In genomic region chr7:77693830-77694583, GRCh38 we compare ENCODE assay signal across 15 cellular contexts. TPM values are rescaled to one million over a fixed set of nuclear protein-coding genes. Genes with fewer than 3 reads are reported as not detected.
DNase-seq lines count a peak whose midpoint lies in the region; ATAC-seq, FAIRE-seq and TF ChIP-seq lines count a peak whose summit lies in the region.
"Had no signal": no experiment of that assay in that cellular context is flagged by ENCODE, and none has a peak within 500 bp of the region (broad histone marks: within the 10 kb centered on the region; RNA-seq: fewer than 3 reads in every experiment).

No MANE protein-coding gene starts in this region.

- no peak overlapping the region for H3K4me3 ChIP-seq in CD4-positive, alpha-beta memory T cell (ENCODE audit: low read length in 2 of 2)
- peak overlapping the region; percentile 46 for H3K4me3 ChIP-seq in HUES6 (ENCODE audit: low read depth, low read length)
- H3K4me3 ChIP-seq in bronchial epithelial cell (ENCODE audit: low read depth, low read length): peak overlapping the region; percentile 6

- POLR2A ChIA-PET in CD4-positive, alpha-beta memory T cell (lab: Charles Lee; ENCODE audit: partially characterized antibody): no interaction called here
- POLR2A ChIA-PET in naive thymus-derived CD8-positive, alpha-beta T cell (lab: Charles Lee): interaction anchor here (1.2 kb wide), 1 partner anchor 20 kb away, joined by 5 read pairs; no protein-coding TSS in a partner anchor

- no peak overlapping the region for H3K27ac ChIP-seq in CD4-positive, alpha-beta memory T cell (ENCODE audit: low read depth, low read length)
- H3K27ac ChIP-seq in HUES6 (ENCODE audit: low read depth, low read length): no peak overlapping the region

- H3K27me3 ChIP-seq in CD4-positive, alpha-beta memory T cell (ENCODE audit: insufficient read depth, low read length): no peaks in the 10 kb centered on the region
- H3K27me3 ChIP-seq in HUES6 (ENCODE audit: control insufficient read depth, insufficient read depth, low read length) (no peaks in the 10 kb centered on the region), bronchial epithelial cell (ENCODE audit: control insufficient read depth, insufficient read depth, low read length) (no peaks in the 10 kb centered on the region)

- peaks cover 26% of the 10 kb centered on the region for H3K4me1 ChIP-seq in CD4-positive, alpha-beta memory T cell (ENCODE audit: insufficient read depth, low read length)
- H3K4me1 ChIP-seq in HUES6 (ENCODE audit: control insufficient read depth, insufficient read depth, low read length): peaks cover 15% of the 10 kb centered on the region

- H3K9ac ChIP-seq in HUES6 (ENCODE audit: low read length): no peak overlapping the region

- H3K9me3 ChIP-seq in CD4-positive, alpha-beta memory T cell (ENCODE audit: control insufficient read depth in 1 of 2, low read length in 2 of 2): no peaks in the 10 kb centered on the region
- H3K9me3 ChIP-seq in HUES6 (ENCODE audit: control insufficient read depth, insufficient read depth, low read depth, low read length): no peaks in the 10 kb centered on the region

- intact Hi-C loops in CD4-positive, alpha-beta memory T cell (cut with micrococcal nuclease): no loop called here

- TF ChIP-seq CTCF in bronchial epithelial cell (IDR thresholded peaks at IDR 0.05; ENCODE audit: insufficient read depth, low read length, severe bottlenecking): no peak
- no peak for TF ChIP-seq CTCF in GM13977 (IDR thresholded peaks at IDR 0.05; ENCODE audit: extremely low read depth, insufficient read depth, missing control alignments)

- H3K4me3 Mint-ChIP-seq in CD4-positive, alpha-beta memory T cell: peak overlapping the region; percentile 5 to 68 (median 57)
- peak overlapping the region in 8 of 10 donors; percentile 21 to 69 (median 48) for H3K4me3 Mint-ChIP-seq in naive thymus-derived CD8-positive, alpha-beta T cell

- peak overlapping the region in 2 of 7 donors; percentile 13 to 43 for H3K27ac Mint-ChIP-seq in CD4-positive, alpha-beta memory T cell
- peak overlapping the region in 6 of 10 donors; percentile 3 to 66 (median 38) for H3K27ac Mint-ChIP-seq in naive thymus-derived CD8-positive, alpha-beta T cell

- no peaks in the 10 kb centered on the region for H3K9me3 Mint-ChIP-seq in CD4-positive, alpha-beta memory T cell
- peaks cover 0 to 3% (median 0%) of the 10 kb centered on the region in 9 donors for H3K9me3 Mint-ChIP-seq in naive thymus-derived CD8-positive, alpha-beta T cell
- H3K9me3 Mint-ChIP-seq: central memory CD8-positive, alpha-beta T cell had no signal

- no peak for ATAC-seq in naive thymus-derived CD8-positive, alpha-beta T cell
- ATAC-seq: sciatic nerve had no signal

- in situ Hi-C loops in GM13977 (cut with MboI; ENCODE audit: low pct_unique_long_range_greater_than_20kb, low sequenced_read_pairs, unreplicated experiment): no loop called here

- no peaks in the 10 kb centered on the region for H3K36me3 ChIP-seq in CD4-positive, alpha-beta memory T cell (ENCODE audit: insufficient read depth, low read length)
- peaks cover 9% of the 10 kb centered on the region for H3K36me3 ChIP-seq in HUES6 (ENCODE audit: control insufficient read depth, insufficient read depth, low read length)
- peaks cover 2% of the 10 kb centered on the region for H3K36me3 ChIP-seq in bronchial epithelial cell (ENCODE audit: control insufficient read depth, insufficient read depth, low read length)

- H3K4me1 Mint-ChIP-seq in CD4-positive, alpha-beta memory T cell: peaks cover 22 to 52% (median 38%) of the 10 kb centered on the region in 4 donors
- peaks cover 11 to 52% (median 39%) of the 10 kb centered on the region in 4 donors for H3K4me1 Mint-ChIP-seq in naive thymus-derived CD8-positive, alpha-beta T cell

- FAIRE-seq in bronchial epithelial cell (lab: Jason Lieb, UNC): no peak
- FAIRE-seq: G401.6, GM19239 had no signal

- H3K27me3 Mint-ChIP-seq in CD4-positive, alpha-beta memory T cell: no peaks in the 10 kb centered on the region
- H3K27me3 Mint-ChIP-seq in naive thymus-derived CD8-positive, alpha-beta T cell: no peaks in the 10 kb centered on the region
- H3K27me3 Mint-ChIP-seq: central memory CD8-positive, alpha-beta T cell had no signal

- DNase-seq in CD4-positive, alpha-beta memory T cell: no peak
- DNase-seq in bronchial epithelial cell (ENCODE audit: low read depth) (no peak), GM13977 (ENCODE audit: low spot score) (no peak), SW 1271 (lab: John Stamatoyannopoulos, UW) (no peak)
- no peak for DNase-seq in naive thymus-derived CD8-positive, alpha-beta T cell
- no peak for DNase-seq in stimulated activated CD4-positive, alpha-beta T cell treated with anti-CD3 and anti-CD28 coated beads, Interleukin-2, amount 100 ng/mL, for 24 hours
- DNase-seq in stimulated activated CD4-positive, alpha-beta T cell treated with anti-CD3 and anti-CD28 coated beads, Interleukin-15, amount 100 ng/mL, for 24 hours: no peak
- DNase-seq: activated CD4-positive, alpha-beta T cell treated with anti-CD3 and anti-CD28 coated beads for 48 hours; hippocampal formation; stimulated activated naive CD4-positive, alpha-beta T cell treated with Interleukin-2 at 50 U/mL for 16 hours had no signal

- peaks cover 0 to 22% of the 10 kb centered on the region in 2 donors for H3K36me3 Mint-ChIP-seq in CD4-positive, alpha-beta memory T cell
- peaks cover 0 to 4% (median 0%) of the 10 kb centered on the region in 3 donors for H3K36me3 Mint-ChIP-seq in naive thymus-derived CD8-positive, alpha-beta T cell

- CTCF ChIA-PET in CD4-positive, alpha-beta memory T cell (lab: Charles Lee; ENCODE audit: partially characterized antibody): interaction anchor here (1.4 kb wide), 1 partner anchor 42 kb away, joined by 5 read pairs; no protein-coding TSS in a partner anchor

RNA-seq across cellular contexts. Expression of gene RSBN1L, which starts 2.3 kb away (rescaled TPM):
- 10 to 100 TPM; 45.0 to 51.0 TPM for total RNA-seq in CD4-positive, alpha-beta memory T cell
- 1 to 10 TPM; 6.3 to 7.6 TPM for polyA plus RNA-seq in CD4-positive, alpha-beta memory T cell
- 15.4 and 17.9 TPM in 2 replicates for total RNA-seq in bronchial epithelial cell
- total RNA-seq in naive thymus-derived CD8-positive, alpha-beta T cell: 10 to 100 TPM; 44.2 to 47.9 TPM
- polyA plus RNA-seq in naive thymus-derived CD8-positive, alpha-beta T cell: 1 to 10 TPM; 5.9 to 8.2 (median 6.2) TPM

Comparison
In these comparisons a context has a peak if more than half of its experiments do, and no peak if none do; other contexts are left out.
1. H3K4me3 ChIP-seq: peak in HUES6 (single experiment) and bronchial epithelial cell (single experiment); none in CD4-positive, alpha-beta memory T cell (0 of 2).